ENCODE assay signal across 1 cellular context in genomic region chr6:170057961-170058877, GRCh38.
TF ChIP-seq lines count a peak whose summit lies in the region.

No MANE protein-coding gene starts in this region.

TF ChIP-seq in H1, 55 proteins besides CTCF, POLR2A, EP300 and RAD21 (continued from another document):
- TF ChIP-seq CHD1 (IDR thresholded peaks at IDR 0.05; ENCODE audit: low read depth, low read length): no peak
- no peak for TF ChIP-seq HDAC2 (IDR thresholded peaks at IDR 0.05; ENCODE audit: borderline replicate concordance in 1 of 2, low read depth in 2 of 2, low read length in 2 of 2)
- TF ChIP-seq POU5F1 (IDR thresholded peaks at IDR 0.05; ENCODE audit: low read depth, low read length): no peak
- no peak for TF ChIP-seq CBX8 (IDR thresholded peaks at IDR 0.05; ENCODE audit: borderline replicate concordance, low read depth, low read length)
- no peak for TF ChIP-seq TAF1 (IDR thresholded peaks at IDR 0.05; ENCODE audit: low read depth, low read length)
- no peak for TF ChIP-seq RBBP5 (IDR thresholded peaks at IDR 0.05; ENCODE audit: borderline replicate concordance, low read depth, low read length)
